ENCODE assay signal across 8 cellular contexts in the genomic region with DNA sequence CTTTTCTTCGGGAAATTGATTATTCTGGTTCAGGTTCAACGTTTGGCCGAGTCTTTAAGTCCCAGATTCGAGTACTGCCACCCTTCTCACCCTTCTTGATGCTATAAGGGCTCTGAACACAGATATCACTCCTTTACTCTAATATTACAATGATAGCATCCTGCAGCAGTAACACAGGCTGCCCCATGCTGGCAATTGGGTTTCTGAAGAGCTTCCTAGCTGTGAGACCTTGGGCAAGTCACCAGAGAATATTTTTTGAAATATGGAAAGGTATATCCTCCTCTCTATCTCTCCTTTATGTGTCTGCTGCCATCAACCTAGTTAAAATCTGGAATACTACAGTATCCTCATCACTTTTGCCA. TPM values are rescaled to one million over a fixed set of nuclear protein-coding genes. Genes with fewer than 3 reads are reported as not detected.
A peak's percentile ranks its signal among the peaks of the same experiment; 100 is the strongest.
DNase-seq lines count a peak whose midpoint lies in the region; ATAC-seq and TF ChIP-seq lines count a peak whose summit lies in the region.

No MANE protein-coding gene starts in this region.

- H3K27me3 ChIP-seq in right lobe of liver (no peaks in the 10 kb centered on the region), aorta (ENCODE audit: control insufficient read depth in 1 of 2, insufficient read depth in 2 of 2, low read length in 1 of 2) (no peaks in the 10 kb centered on the region)

- H3K4me3 ChIP-seq in right lobe of liver (peak overlapping the region; percentile 38 to 60 (median 59)), aorta (ENCODE audit: low read length in 2 of 2) (peak overlapping the region; percentile 24 to 33)

- TF ChIP-seq CTCF in right lobe of liver (IDR thresholded peaks at IDR 0.05) = no peak

- ATAC-seq in GM18517 (IDR thresholded peaks at IDR 0.05; ENCODE audit: unreplicated experiment) (peak; percentile 25), HG02588 (IDR thresholded peaks at IDR 0.05; ENCODE audit: unreplicated experiment) (peak; percentile 20), SK-N-SH treated with all-trans-retinoic acid at 6 μM for 48 hours (peak; percentile 23; the same call in 2 of the 3 replicates), right lobe of liver (no peak), aorta (ENCODE audit: low FRiP score) (no peak)

- H3K4me1 ChIP-seq in right lobe of liver (no peaks in the 10 kb centered on the region), aorta (ENCODE audit: control insufficient read depth in 1 of 2, insufficient read depth in 2 of 2, low read length in 2 of 2) (peaks cover 0 to 4% of the 10 kb centered on the region in 2 donors)

- no peak for TF ChIP-seq POLR2A in right lobe of liver (IDR thresholded peaks at IDR 0.05)

- intact Hi-C loops in right lobe of liver (cut with DNase I) = no loop called here
- intact Hi-C loops in aorta (cut with DNase I) = loop anchor here in 1 of 2 donors (10.0 kb wide), 1 partner anchor 191 kb away; the partner anchor contains the start of gene AMER1

- no peaks in the 10 kb centered on the region for H3K9me3 ChIP-seq in right lobe of liver
- no peaks in the 10 kb centered on the region for H3K9me3 ChIP-seq in aorta (ENCODE audit: control insufficient read depth, low read length)

- DNase-seq in right lobe of liver = no peak
- no peak for DNase-seq in aorta
- DNase-seq in DMS153 treated with DMSO at 0.1 percent for 48 hours (lab: John Stamatoyannopoulos, UW; ENCODE audit: unreplicated experiment) = no peak
- no peak for DNase-seq in NCI-H1436 (lab: John Stamatoyannopoulos, UW)
- no peak for DNase-seq in DMS79 treated with DMSO at 0.1 percent for 48 hours (lab: John Stamatoyannopoulos, UW)

- H3K27ac ChIP-seq in right lobe of liver (no peak overlapping the region), aorta (ENCODE audit: low read depth in 1 of 2, low read length in 2 of 2) (no peak overlapping the region)

- no peaks in the 10 kb centered on the region for H3K36me3 ChIP-seq in right lobe of liver
- no peaks in the 10 kb centered on the region for H3K36me3 ChIP-seq in aorta (ENCODE audit: control insufficient read depth in 1 of 2, insufficient read depth in 2 of 2, low read length in 1 of 2)

- 8% methylated on average over 4 of the region's 4 CpGs for WGBS in right lobe of liver (ENCODE audit: insufficient coverage, low coverage, low lambda C conversion rate, missing lambda C conversion rate)
- 0 to 21% methylated on average over 4 of the region's 4 CpGs for WGBS in aorta, 2 donors

TF ChIP-seq in SK-N-SH treated with all-trans-retinoic acid at 6 μM for 48 hours, 23 proteins besides CTCF, POLR2A, EP300 and RAD21:
- no peak for TF ChIP-seq ZC3H10 (CRISPR knock-in tag; IDR thresholded peaks at IDR 0.05)
- TF ChIP-seq PPARA (CRISPR knock-in tag; IDR thresholded peaks at IDR 0.05; ENCODE audit: borderline replicate concordance) = no peak
- no peak for TF ChIP-seq TOX (CRISPR knock-in tag; IDR thresholded peaks at IDR 0.05; ENCODE audit: borderline replicate concordance)
- TF ChIP-seq BACH2 (CRISPR knock-in tag; IDR thresholded peaks at IDR 0.05; ENCODE audit: borderline replicate concordance) = no peak
- TF ChIP-seq OSR1 (CRISPR knock-in tag; IDR thresholded peaks at IDR 0.05) = no peak
- TF ChIP-seq CSRNP3 (CRISPR knock-in tag; IDR thresholded peaks at IDR 0.05) = no peak
- TF ChIP-seq RARB (CRISPR knock-in tag; IDR thresholded peaks at IDR 0.05) = no peak
- TF ChIP-seq POU6F1 (CRISPR knock-in tag; IDR thresholded peaks at IDR 0.05; ENCODE audit: borderline replicate concordance, low read depth) = no peak
- no peak for TF ChIP-seq ARNTL (CRISPR knock-in tag; IDR thresholded peaks at IDR 0.05; ENCODE audit: borderline replicate concordance, low read depth)
- no peak for TF ChIP-seq ZNF8 (CRISPR knock-in tag; IDR thresholded peaks at IDR 0.05)
- no peak for TF ChIP-seq PATZ1 (CRISPR knock-in tag; IDR thresholded peaks at IDR 0.05; ENCODE audit: borderline replicate concordance)
- no peak for TF ChIP-seq GLIS3 (CRISPR knock-in tag; IDR thresholded peaks at IDR 0.05)
- no peak for TF ChIP-seq ISL1 (CRISPR knock-in tag; IDR thresholded peaks at IDR 0.05)
- no peak for TF ChIP-seq ZNF565 (CRISPR knock-in tag; conservative IDR thresholded peaks at IDR 0.05; ENCODE audit: low read depth)
- TF ChIP-seq, protein P1, sequence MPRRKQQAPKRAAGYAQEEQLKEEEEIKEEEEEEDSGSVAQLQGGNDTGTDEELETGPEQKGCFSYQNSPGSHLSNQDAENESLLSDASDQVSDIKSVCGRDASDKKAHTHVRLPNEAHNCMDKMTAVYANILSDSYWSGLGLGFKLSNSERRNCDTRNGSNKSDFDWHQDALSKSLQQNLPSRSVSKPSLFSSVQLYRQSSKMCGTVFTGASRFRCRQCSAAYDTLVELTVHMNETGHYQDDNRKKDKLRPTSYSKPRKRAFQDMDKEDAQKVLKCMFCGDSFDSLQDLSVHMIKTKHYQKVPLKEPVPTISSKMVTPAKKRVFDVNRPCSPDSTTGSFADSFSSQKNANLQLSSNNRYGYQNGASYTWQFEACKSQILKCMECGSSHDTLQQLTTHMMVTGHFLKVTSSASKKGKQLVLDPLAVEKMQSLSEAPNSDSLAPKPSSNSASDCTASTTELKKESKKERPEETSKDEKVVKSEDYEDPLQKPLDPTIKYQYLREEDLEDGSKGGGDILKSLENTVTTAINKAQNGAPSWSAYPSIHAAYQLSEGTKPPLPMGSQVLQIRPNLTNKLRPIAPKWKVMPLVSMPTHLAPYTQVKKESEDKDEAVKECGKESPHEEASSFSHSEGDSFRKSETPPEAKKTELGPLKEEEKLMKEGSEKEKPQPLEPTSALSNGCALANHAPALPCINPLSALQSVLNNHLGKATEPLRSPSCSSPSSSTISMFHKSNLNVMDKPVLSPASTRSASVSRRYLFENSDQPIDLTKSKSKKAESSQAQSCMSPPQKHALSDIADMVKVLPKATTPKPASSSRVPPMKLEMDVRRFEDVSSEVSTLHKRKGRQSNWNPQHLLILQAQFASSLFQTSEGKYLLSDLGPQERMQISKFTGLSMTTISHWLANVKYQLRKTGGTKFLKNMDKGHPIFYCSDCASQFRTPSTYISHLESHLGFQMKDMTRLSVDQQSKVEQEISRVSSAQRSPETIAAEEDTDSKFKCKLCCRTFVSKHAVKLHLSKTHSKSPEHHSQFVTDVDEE (CRISPR knock-in tag; IDR thresholded peaks at IDR 0.05) = no peak
- TF ChIP-seq TCF4 (CRISPR knock-in tag; IDR thresholded peaks at IDR 0.05; ENCODE audit: borderline replicate concordance) = no peak
- TF ChIP-seq, protein P2, sequence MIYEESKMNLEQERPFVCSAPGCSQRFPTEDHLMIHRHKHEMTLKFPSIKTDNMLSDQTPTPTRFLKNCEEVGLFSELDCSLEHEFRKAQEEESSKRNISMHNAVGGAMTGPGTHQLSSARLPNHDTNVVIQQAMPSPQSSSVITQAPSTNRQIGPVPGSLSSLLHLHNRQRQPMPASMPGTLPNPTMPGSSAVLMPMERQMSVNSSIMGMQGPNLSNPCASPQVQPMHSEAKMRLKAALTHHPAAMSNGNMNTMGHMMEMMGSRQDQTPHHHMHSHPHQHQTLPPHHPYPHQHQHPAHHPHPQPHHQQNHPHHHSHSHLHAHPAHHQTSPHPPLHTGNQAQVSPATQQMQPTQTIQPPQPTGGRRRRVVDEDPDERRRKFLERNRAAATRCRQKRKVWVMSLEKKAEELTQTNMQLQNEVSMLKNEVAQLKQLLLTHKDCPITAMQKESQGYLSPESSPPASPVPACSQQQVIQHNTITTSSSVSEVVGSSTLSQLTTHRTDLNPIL (CRISPR knock-in tag; IDR thresholded peaks at IDR 0.05; ENCODE audit: low read depth) = no peak

RNA-seq across cellular contexts. Expression of gene MTMR8, which starts 0.3 kb away (rescaled TPM):
- total RNA-seq in right lobe of liver (1 to 10 TPM in 2 of 6 experiments, under 1 TPM in 4; 0.13 to 4.3 (median 0.51) TPM), aorta (1 to 10 TPM; 4.3 to 6.0 TPM)
- polyA plus RNA-seq in aorta = 1 to 10 TPM; 3.0 to 3.6 TPM

Comparison
In these comparisons a context has a peak if more than half of its experiments do, and no peak if none do; other contexts are left out.
1. ATAC-seq: peak in GM18517 (single experiment), HG02588 (single experiment) and SK-N-SH treated with all-trans-retinoic acid at 6 μM for 48 hours (single experiment); none in right lobe of liver (0 of 4) and aorta (single experiment).